Comparison of ENCODE assay signal across 1 cellular context in genomic region chr3:129018271-129018670, GRCh38.
TF ChIP-seq lines count a peak whose summit lies in the region.

No MANE protein-coding gene starts in this region.

TF ChIP-seq in IMR-90, 13 proteins besides CTCF, POLR2A, EP300 and RAD21 (continued from another document):
- TF ChIP-seq ELK1 (IDR thresholded peaks at IDR 0.05; ENCODE audit: borderline replicate concordance, low read depth, low read length) = no peak
- no peak for TF ChIP-seq RFX5 (IDR thresholded peaks at IDR 0.05; ENCODE audit: low read depth, low read length)
- no peak for TF ChIP-seq CHD1 (IDR thresholded peaks at IDR 0.05; ENCODE audit: low read depth, low read length)
- TF ChIP-seq FOS (IDR thresholded peaks at IDR 0.05; ENCODE audit: low read depth, low read length) = no peak
- no peak for TF ChIP-seq MXI1 (IDR thresholded peaks at IDR 0.05; ENCODE audit: borderline replicate concordance, low read depth, low read length)
- TF ChIP-seq USF2 (IDR thresholded peaks at IDR 0.05; ENCODE audit: low read depth, low read length) = no peak
- no peak for TF ChIP-seq NFE2L2 (IDR thresholded peaks at IDR 0.05; ENCODE audit: low read depth, low read length)
- TF ChIP-seq CEBPB (IDR thresholded peaks at IDR 0.05; ENCODE audit: low read depth, low read length) = no peak
- no peak for TF ChIP-seq SMC3 (IDR thresholded peaks at IDR 0.05; ENCODE audit: low read depth, low read length)
- TF ChIP-seq BHLHE40 (IDR thresholded peaks at IDR 0.05; ENCODE audit: low read depth, low read length) = no peak
- TF ChIP-seq MAFK (IDR thresholded peaks at IDR 0.05; ENCODE audit: low read depth, low read length) = no peak
